In the genomic region with DNA sequence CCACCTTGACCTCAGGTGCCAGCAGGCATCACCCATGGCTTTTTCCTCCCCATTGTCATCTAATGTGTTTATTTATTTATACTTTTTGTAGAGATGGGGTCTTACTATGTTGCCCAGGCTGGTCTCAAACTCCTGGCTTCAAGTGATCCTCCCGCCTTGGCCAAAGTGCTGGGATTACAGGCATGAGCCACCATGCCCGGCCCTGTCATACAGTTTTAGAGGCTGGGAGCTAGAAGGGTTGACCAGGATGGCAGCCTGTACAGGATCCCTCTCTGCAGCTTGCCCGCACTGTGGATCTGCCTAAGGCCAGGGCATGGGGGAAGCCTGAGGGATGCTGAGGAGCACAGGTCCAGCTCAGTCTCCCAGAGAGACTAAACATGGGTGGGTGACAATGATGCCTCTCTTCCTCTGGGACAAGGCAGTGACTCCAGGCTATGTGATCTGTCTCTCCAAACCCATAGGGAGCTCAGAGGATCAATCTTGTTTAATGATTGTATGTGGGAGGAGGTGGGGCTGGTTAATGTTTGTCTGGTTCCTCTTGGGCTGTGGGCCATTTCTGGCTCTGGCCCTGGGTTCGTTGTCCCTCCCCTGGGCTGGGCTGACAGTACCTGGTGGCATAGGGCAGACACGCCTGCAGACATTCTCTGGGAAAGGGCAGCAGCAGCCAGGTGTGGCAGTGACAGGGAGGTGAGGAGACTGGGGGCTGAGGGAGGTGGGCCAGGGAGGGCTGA, we compare ENCODE assay signal across 1 cellular context.
TF ChIP-seq lines count a peak whose summit lies in the region.

No MANE protein-coding gene starts in this region.

TF ChIP-seq in liver, 16 proteins besides CTCF, POLR2A, EP300 and RAD21 (continued from another document):
- TF ChIP-seq JUND (IDR thresholded peaks at IDR 0.05): no peak
